22 cellular contexts compared by ENCODE assay signal in genomic region chrX:136094962-136095361, GRCh38.
"Had no signal": no experiment of that assay in that cellular context is flagged by ENCODE, and none has a peak within 500 bp of the region (broad histone marks: within the 10 kb centered on the region; RNA-seq: fewer than 3 reads in every experiment).

No MANE protein-coding gene starts in this region.

- H3K36me3 ChIP-seq: colonic mucosa, heart left ventricle, right atrium auricular region, sigmoid colon, thoracic aorta, transverse colon had no signal

- H3K27ac ChIP-seq: colonic mucosa, heart left ventricle, right atrium auricular region, sigmoid colon, skin epidermis, thoracic aorta, transverse colon had no signal

- H3K4me1 ChIP-seq: colonic mucosa, heart left ventricle, right atrium auricular region, sigmoid colon, transverse colon had no signal

- ATAC-seq: heart left ventricle; left lobe of liver; natural killer cell; stimulated activated naive B cell treated with anti-CD40 and anti-IgM and Interleukin-4, amounts not matched to agents 10 μg/mL and 1 μg/mL and 100 μg/mL, for 72 hours; stimulated activated naive CD8-positive, alpha-beta T cell treated with anti-CD3 and anti-CD28 coated beads, Interleukin-15, amount 100 ng/mL, for 72 hours had no signal

- H3K4me3 Mint-ChIP-seq: memory B cell; mesothelial cell of epicardium; natural killer cell; neural crest cell; stimulated activated naive B cell treated with anti-CD40 and anti-IgM and Interleukin-4, amounts not matched to agents 10 μg/mL and 1 μg/mL and 100 μg/mL, for 72 hours; stimulated activated naive CD8-positive, alpha-beta T cell treated with anti-CD3 and anti-CD28 coated beads, Interleukin-15, amount 100 ng/mL, for 72 hours had no signal

- H3K27me3 Mint-ChIP-seq: memory B cell; stimulated activated naive CD8-positive, alpha-beta T cell treated with anti-CD3 and anti-CD28 coated beads, Interleukin-15, amount 100 ng/mL, for 72 hours had no signal

- H3K9me3 ChIP-seq: colonic mucosa, right atrium auricular region, sigmoid colon, thoracic aorta, transverse colon had no signal

- H3K36me3 Mint-ChIP-seq: memory B cell; mesothelial cell of epicardium; natural killer cell; stimulated activated naive B cell treated with anti-CD40 and anti-IgM and Interleukin-4, amounts not matched to agents 10 μg/mL and 1 μg/mL and 100 μg/mL, for 72 hours had no signal

- DNase-seq: colonic mucosa; dermis blood vessel endothelial cell; erythroblast; heart left ventricle; hippocampal formation; natural killer cell; posterior cingulate gyrus; sigmoid colon; stimulated activated CD4-positive, alpha-beta T cell treated with anti-CD3 and anti-CD28 coated beads, Interleukin-2, amount 100 ng/mL, for 24 hours; stimulated activated CD4-positive, alpha-beta T cell treated with anti-CD3 and anti-CD28 coated beads, Interleukin-4, amount 100 ng/mL, for 4 hours; stimulated activated naive B cell treated with anti-CD40 and anti-IgM and Interleukin-4, amounts not matched to agents 10 μg/mL and 1 μg/mL and 100 μg/mL, for 72 hours; stimulated activated naive CD8-positive, alpha-beta T cell treated with anti-CD3 and anti-CD28 coated beads, Interleukin-15, amount 100 ng/mL, for 72 hours; transverse colon had no signal

- FAIRE-seq: frontal cortex, islet of Langerhans had no signal

- H3K27ac Mint-ChIP-seq: memory B cell; mesothelial cell of epicardium; natural killer cell; stimulated activated naive B cell treated with anti-CD40 and anti-IgM and Interleukin-4, amounts not matched to agents 10 μg/mL and 1 μg/mL and 100 μg/mL, for 72 hours; stimulated activated naive CD8-positive, alpha-beta T cell treated with anti-CD3 and anti-CD28 coated beads, Interleukin-15, amount 100 ng/mL, for 72 hours had no signal

- H3K9me3 Mint-ChIP-seq: memory B cell; natural killer cell; neural crest cell; stimulated activated naive CD8-positive, alpha-beta T cell treated with anti-CD3 and anti-CD28 coated beads, Interleukin-15, amount 100 ng/mL, for 72 hours had no signal

- H3K27me3 ChIP-seq: colonic mucosa, heart left ventricle, right atrium auricular region, sigmoid colon, transverse colon had no signal

- H3K4me1 Mint-ChIP-seq: memory B cell; mesothelial cell of epicardium; natural killer cell; neural crest cell; stimulated activated naive B cell treated with anti-CD40 and anti-IgM and Interleukin-4, amounts not matched to agents 10 μg/mL and 1 μg/mL and 100 μg/mL, for 72 hours; stimulated activated naive CD8-positive, alpha-beta T cell treated with anti-CD3 and anti-CD28 coated beads, Interleukin-15, amount 100 ng/mL, for 72 hours had no signal

- H3K4me3 ChIP-seq: colonic mucosa, heart left ventricle, right atrium auricular region, sigmoid colon, skin epidermis, thoracic aorta, transverse colon had no signal
